Comparison of ENCODE assay signal across 1 cellular context in the genomic region with DNA sequence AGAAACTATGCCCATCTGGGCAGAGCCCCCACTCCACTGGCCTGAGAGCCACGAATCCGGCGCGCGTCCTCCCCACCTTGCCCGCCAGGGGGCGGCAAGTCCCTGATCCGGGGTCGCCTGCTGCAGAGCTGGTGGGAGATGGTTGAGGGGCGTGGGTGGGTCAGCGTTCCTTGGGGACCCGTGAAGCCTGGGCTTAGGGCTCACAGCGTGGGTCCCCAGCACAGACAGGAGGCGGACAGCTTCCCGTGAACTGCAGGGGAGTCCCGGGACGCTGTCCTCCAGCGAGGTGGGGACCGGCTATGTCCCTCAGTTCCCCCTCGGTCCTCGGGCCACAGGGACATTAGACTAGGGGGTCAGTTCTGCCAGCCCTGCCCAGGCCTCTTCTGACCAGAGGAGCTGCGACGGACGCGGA.
TF ChIP-seq lines count a peak whose summit lies in the region.

No MANE protein-coding gene starts in this region.

TF ChIP-seq in K562, 482 proteins besides CTCF, POLR2A, EP300 and RAD21 (continued from another document and continues in another):
- TF ChIP-seq REST (CRISPR knock-in tag; IDR thresholded peaks at IDR 0.05; ENCODE audit: low read depth) = peak; percentile 80
- TF ChIP-seq CREB1 (IDR thresholded peaks at IDR 0.05) = peak; percentile 40; the same call in 1 of the 2 replicates
- no peak for TF ChIP-seq CREB1 (CRISPR knock-in tag; IDR thresholded peaks at IDR 0.05)
- TF ChIP-seq YY1 (IDR thresholded peaks at IDR 0.05; ENCODE audit: borderline replicate concordance in 1 of 3, control insufficient read depth in 1 of 3, extremely low read depth in 1 of 3, insufficient read depth in 3 of 3, insufficient read length in 1 of 3, insufficient replicate concordance in 2 of 3, low read depth in 1 of 3, low read length in 2 of 3) = peak in 1 of 3 experiments; percentile 38
- TF ChIP-seq ZNF830 (CRISPR knock-in tag; IDR thresholded peaks at IDR 0.05) = 0 out of 2 replicates have a peak, but pooled peaks have one; percentile 64
- TF ChIP-seq, protein P1, sequence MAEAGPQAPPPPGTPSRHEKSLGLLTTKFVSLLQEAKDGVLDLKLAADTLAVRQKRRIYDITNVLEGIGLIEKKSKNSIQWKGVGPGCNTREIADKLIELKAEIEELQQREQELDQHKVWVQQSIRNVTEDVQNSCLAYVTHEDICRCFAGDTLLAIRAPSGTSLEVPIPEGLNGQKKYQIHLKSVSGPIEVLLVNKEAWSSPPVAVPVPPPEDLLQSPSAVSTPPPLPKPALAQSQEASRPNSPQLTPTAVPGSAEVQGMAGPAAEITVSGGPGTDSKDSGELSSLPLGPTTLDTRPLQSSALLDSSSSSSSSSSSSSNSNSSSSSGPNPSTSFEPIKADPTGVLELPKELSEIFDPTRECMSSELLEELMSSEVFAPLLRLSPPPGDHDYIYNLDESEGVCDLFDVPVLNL (CRISPR knock-in tag; IDR thresholded peaks at IDR 0.05; ENCODE audit: low read depth) = no peak; the same call in 1 of the 2 replicates
- TF ChIP-seq XRCC5 (IDR thresholded peaks at IDR 0.05; ENCODE audit: low read depth, low read length) = peak; percentile 88
- peak; percentile 54 for TF ChIP-seq DPF2 (IDR thresholded peaks at IDR 0.05)
- peak; percentile 42; the same call in 1 of the 2 replicates for TF ChIP-seq MTA2 (IDR thresholded peaks at IDR 0.05; ENCODE audit: low read depth)
- 0 out of 6 replicates have a peak, but pooled peaks of 1 of the 3 experiments have one; percentile 44 for TF ChIP-seq ZBTB11 (CRISPR knock-in tag; IDR thresholded peaks at IDR 0.05)
- TF ChIP-seq, protein P2, sequence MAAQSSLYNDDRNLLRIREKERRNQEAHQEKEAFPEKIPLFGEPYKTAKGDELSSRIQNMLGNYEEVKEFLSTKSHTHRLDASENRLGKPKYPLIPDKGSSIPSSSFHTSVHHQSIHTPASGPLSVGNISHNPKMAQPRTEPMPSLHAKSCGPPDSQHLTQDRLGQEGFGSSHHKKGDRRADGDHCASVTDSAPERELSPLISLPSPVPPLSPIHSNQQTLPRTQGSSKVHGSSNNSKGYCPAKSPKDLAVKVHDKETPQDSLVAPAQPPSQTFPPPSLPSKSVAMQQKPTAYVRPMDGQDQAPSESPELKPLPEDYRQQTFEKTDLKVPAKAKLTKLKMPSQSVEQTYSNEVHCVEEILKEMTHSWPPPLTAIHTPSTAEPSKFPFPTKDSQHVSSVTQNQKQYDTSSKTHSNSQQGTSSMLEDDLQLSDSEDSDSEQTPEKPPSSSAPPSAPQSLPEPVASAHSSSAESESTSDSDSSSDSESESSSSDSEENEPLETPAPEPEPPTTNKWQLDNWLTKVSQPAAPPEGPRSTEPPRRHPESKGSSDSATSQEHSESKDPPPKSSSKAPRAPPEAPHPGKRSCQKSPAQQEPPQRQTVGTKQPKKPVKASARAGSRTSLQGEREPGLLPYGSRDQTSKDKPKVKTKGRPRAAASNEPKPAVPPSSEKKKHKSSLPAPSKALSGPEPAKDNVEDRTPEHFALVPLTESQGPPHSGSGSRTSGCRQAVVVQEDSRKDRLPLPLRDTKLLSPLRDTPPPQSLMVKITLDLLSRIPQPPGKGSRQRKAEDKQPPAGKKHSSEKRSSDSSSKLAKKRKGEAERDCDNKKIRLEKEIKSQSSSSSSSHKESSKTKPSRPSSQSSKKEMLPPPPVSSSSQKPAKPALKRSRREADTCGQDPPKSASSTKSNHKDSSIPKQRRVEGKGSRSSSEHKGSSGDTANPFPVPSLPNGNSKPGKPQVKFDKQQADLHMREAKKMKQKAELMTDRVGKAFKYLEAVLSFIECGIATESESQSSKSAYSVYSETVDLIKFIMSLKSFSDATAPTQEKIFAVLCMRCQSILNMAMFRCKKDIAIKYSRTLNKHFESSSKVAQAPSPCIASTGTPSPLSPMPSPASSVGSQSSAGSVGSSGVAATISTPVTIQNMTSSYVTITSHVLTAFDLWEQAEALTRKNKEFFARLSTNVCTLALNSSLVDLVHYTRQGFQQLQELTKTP (IDR thresholded peaks at IDR 0.05; ENCODE audit: low read depth in 1 of 2, partially characterized antibody in 2 of 2) = peak; percentile 47 to 61
- no peak; the same call in 1 of the 2 replicates for TF ChIP-seq CBX1 (IDR thresholded peaks at IDR 0.05; ENCODE audit: low read depth)
- TF ChIP-seq OTX1 (CRISPR knock-in tag; IDR thresholded peaks at IDR 0.05) = peak; percentile 79
- TF ChIP-seq, protein P3, sequence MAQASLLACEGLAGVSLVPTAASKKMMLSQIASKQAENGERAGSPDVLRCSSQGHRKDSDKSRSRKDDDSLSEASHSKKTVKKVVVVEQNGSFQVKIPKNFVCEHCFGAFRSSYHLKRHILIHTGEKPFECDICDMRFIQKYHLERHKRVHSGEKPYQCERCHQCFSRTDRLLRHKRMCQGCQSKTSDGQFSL (CRISPR knock-in tag; IDR thresholded peaks at IDR 0.05) = peak; percentile 66
- TF ChIP-seq, protein P3 (tag; IDR thresholded peaks at IDR 0.05) = no peak
- TF ChIP-seq BACH1 (tag; IDR thresholded peaks at IDR 0.05) = no peak
- no peak for TF ChIP-seq MAFK (IDR thresholded peaks at IDR 0.05; ENCODE audit: low read length)
- TF ChIP-seq GABPB1 (CRISPR knock-in tag; IDR thresholded peaks at IDR 0.05) = 0 out of 2 replicates have a peak, but pooled peaks have one; percentile 35
- TF ChIP-seq ZNF324 (CRISPR knock-in tag; IDR thresholded peaks at IDR 0.05) = 0 out of 2 replicates have a peak, but pooled peaks have one; percentile 8
- no peak for TF ChIP-seq HNRNPH1 (optimal IDR thresholded peaks at IDR 0.05; ENCODE audit: low read depth, low read length)
- no peak for TF ChIP-seq ZNF197 (CRISPR knock-in tag; IDR thresholded peaks at IDR 0.05; ENCODE audit: low read depth)
- TF ChIP-seq ZNF764 (CRISPR knock-in tag; IDR thresholded peaks at IDR 0.05; ENCODE audit: low read depth) = 0 out of 2 replicates have a peak, but pooled peaks have one; percentile 7
- TF ChIP-seq ETV6 (IDR thresholded peaks at IDR 0.05; ENCODE audit: borderline replicate concordance in 1 of 2, low read depth in 2 of 2, low read length in 1 of 2) = no peak
- TF ChIP-seq ETV6 (CRISPR knock-in tag; IDR thresholded peaks at IDR 0.05; ENCODE audit: borderline replicate concordance) = no peak
- no peak for TF ChIP-seq DMBX1 (CRISPR knock-in tag; IDR thresholded peaks at IDR 0.05; ENCODE audit: borderline replicate concordance)
- TF ChIP-seq CTCFL (IDR thresholded peaks at IDR 0.05; ENCODE audit: borderline replicate concordance, insufficient read depth, low read depth, low read length, poor library complexity, severe bottlenecking) = peak; percentile 83
- peak; percentile 12 for TF ChIP-seq E2F8 (IDR thresholded peaks at IDR 0.05; ENCODE audit: low read depth, partially characterized antibody)
